Comparison of ENCODE assay signal across 1 cellular context in genomic region chr20:54224642-54225041, GRCh38. TPM values are rescaled to one million over a fixed set of nuclear protein-coding genes. Genes with fewer than 3 reads are reported as not detected.
"Had no signal": no experiment of that assay in that cellular context is flagged by ENCODE, and none has a peak within 500 bp of the region (broad histone marks: within the 10 kb centered on the region; RNA-seq: fewer than 3 reads in every experiment).

No MANE protein-coding gene starts in this region.

RNA-seq across cellular contexts. Expression of gene CYP24A1, which starts 50.9 kb away (rescaled TPM):
- total RNA-seq: LHCN-M2 had no signal
